19 cellular contexts compared by ENCODE assay signal in genomic region chr3:137471553-137472204, GRCh38.
DNase-seq lines count a peak whose midpoint lies in the region; ATAC-seq and TF ChIP-seq lines count a peak whose summit lies in the region.
"Had no signal": no experiment of that assay in that cellular context is flagged by ENCODE, and none has a peak within 500 bp of the region (broad histone marks: within the 10 kb centered on the region; RNA-seq: fewer than 3 reads in every experiment).

No MANE protein-coding gene starts in this region.

- no peaks in the 10 kb centered on the region for H3K36me3 ChIP-seq in cardiac muscle cell
- H3K36me3 ChIP-seq in left ventricle myocardium inferior, result no peaks in the 10 kb centered on the region
- no peaks in the 10 kb centered on the region for H3K36me3 ChIP-seq in mesendoderm (ENCODE audit: control insufficient read depth, insufficient read depth, low read length)
- H3K36me3 ChIP-seq in BE2C, result no peaks in the 10 kb centered on the region
- H3K36me3 ChIP-seq in HAP-1 (replicated peaks), result no peaks in the 10 kb centered on the region
- H3K36me3 ChIP-seq: BLaER1 had no signal

- no peaks in the 10 kb centered on the region for H3K79me2 ChIP-seq in mesendoderm (ENCODE audit: control insufficient read depth, insufficient read depth, low read length)

- peak in 1 of 2 donors; percentile 45 for DNase-seq in cardiac muscle cell (ENCODE audit: low read depth in 1 of 2, low spot score in 1 of 2)
- DNase-seq in left ventricle myocardium inferior, result no peak
- no peak for DNase-seq in endothelial cell (ENCODE audit: low spot score)
- peak; percentile 25 for DNase-seq in mesendoderm
- no peak for DNase-seq in BE2C
- no peak for DNase-seq in HAP-1 (ENCODE audit: low spot score in 2 of 2)
- DNase-seq: AML-193; CD4-positive, alpha-beta memory T cell; DMS79 treated with DMSO at 0.1 percent for 48 hours; GF-D8; GM23248; HFFc6 had no signal

- intact Hi-C loops in left ventricle myocardium inferior (cut with micrococcal nuclease), result no loop called here

- H3K9me3 ChIP-seq in cardiac muscle cell (ENCODE audit: low read depth), result no peaks in the 10 kb centered on the region
- H3K9me3 ChIP-seq in left ventricle myocardium inferior (replicated peaks), result no peaks in the 10 kb centered on the region
- no peaks in the 10 kb centered on the region for H3K9me3 ChIP-seq in BE2C
- no peaks in the 10 kb centered on the region for H3K9me3 ChIP-seq in HAP-1
- H3K9me3 ChIP-seq: A549, BLaER1 had no signal

- H3K27me3 ChIP-seq in cardiac muscle cell (no peaks in the 10 kb centered on the region), left ventricle myocardium inferior (ENCODE audit: low read depth) (no peaks in the 10 kb centered on the region), mesendoderm (ENCODE audit: insufficient read depth, low read length, poor library complexity) (no peaks in the 10 kb centered on the region), BE2C (no peaks in the 10 kb centered on the region), HAP-1 (ENCODE audit: low read depth) (no peaks in the 10 kb centered on the region; the same call in 1 of the 2 replicates)
- H3K27me3 ChIP-seq: BLaER1 had no signal

- no peak overlapping the region for H3K56ac ChIP-seq in mesendoderm (ENCODE audit: low read length)

- H3K4me3 ChIP-seq in cardiac muscle cell (no peak overlapping the region), left ventricle myocardium inferior (no peak overlapping the region), mesendoderm (ENCODE audit: low read length) (no peak overlapping the region), BE2C (ENCODE audit: low read depth, low read length) (no peak overlapping the region), HAP-1 (no peak overlapping the region)
- H3K4me3 ChIP-seq: A549, BLaER1, GM23248 had no signal

- no peaks in the 10 kb centered on the region for H3K79me1 ChIP-seq in mesendoderm (ENCODE audit: low read length)

- H3K4me3 Mint-ChIP-seq in endothelial cell (ENCODE audit: unreplicated experiment), result no peak overlapping the region
- H3K4me3 Mint-ChIP-seq in stimulated activated memory B cell treated with anti-CD40 and anti-IgM and Interleukin-4, amounts not matched to agents 10 μg/mL and 1 μg/mL and 100 μg/mL, for 72 hours, result no peak overlapping the region
- H3K4me3 Mint-ChIP-seq: CD14-positive monocyte; CD4-positive, alpha-beta memory T cell; HFFc6; IgD-negative memory B cell had no signal

- H3K27ac ChIP-seq in cardiac muscle cell, result peak overlapping the region; percentile 19
- H3K27ac ChIP-seq in left ventricle myocardium inferior (replicated peaks), result no peak overlapping the region
- H3K27ac ChIP-seq in mesendoderm (ENCODE audit: low read depth, low read length), result no peak overlapping the region
- H3K27ac ChIP-seq: 22Rv1, A549, BLaER1, GM23248 had no signal

- no peak overlapping the region for H2BK5ac ChIP-seq in mesendoderm (ENCODE audit: low read length)

- no peak overlapping the region for H4K8ac ChIP-seq in mesendoderm (ENCODE audit: low read depth, low read length)

- no peak overlapping the region for H2BK15ac ChIP-seq in mesendoderm (replicated peaks; ENCODE audit: low read depth)

- H3K27me3 Mint-ChIP-seq in endothelial cell (ENCODE audit: unreplicated experiment), result peaks cover 2% of the 10 kb centered on the region
- no peaks in the 10 kb centered on the region for H3K27me3 Mint-ChIP-seq in stimulated activated memory B cell treated with anti-CD40 and anti-IgM and Interleukin-4, amounts not matched to agents 10 μg/mL and 1 μg/mL and 100 μg/mL, for 72 hours
- H3K27me3 Mint-ChIP-seq: CD4-positive, alpha-beta memory T cell; IgD-negative memory B cell had no signal

- H3K36me3 Mint-ChIP-seq in endothelial cell (ENCODE audit: low read depth, unreplicated experiment), result no peaks in the 10 kb centered on the region
- no peaks in the 10 kb centered on the region for H3K36me3 Mint-ChIP-seq in stimulated activated memory B cell treated with anti-CD40 and anti-IgM and Interleukin-4, amounts not matched to agents 10 μg/mL and 1 μg/mL and 100 μg/mL, for 72 hours
- H3K36me3 Mint-ChIP-seq: CD14-positive monocyte; CD4-positive, alpha-beta memory T cell; IgD-negative memory B cell had no signal

- H3K4me1 ChIP-seq in cardiac muscle cell (ENCODE audit: low read depth), result peaks cover 28% of the 10 kb centered on the region
- H3K4me1 ChIP-seq in left ventricle myocardium inferior, result no peaks in the 10 kb centered on the region
- H3K4me1 ChIP-seq in mesendoderm (ENCODE audit: control insufficient read depth, low read depth, low read length), result no peaks in the 10 kb centered on the region
- H3K4me1 ChIP-seq in BE2C, result no peaks in the 10 kb centered on the region
- no peaks in the 10 kb centered on the region for H3K4me1 ChIP-seq in HAP-1
- H3K4me1 ChIP-seq: A549, BLaER1 had no signal

- ATAC-seq in stimulated activated memory B cell treated with anti-CD40 and anti-IgM and Interleukin-4, amounts not matched to agents 10 μg/mL and 1 μg/mL and 100 μg/mL, for 72 hours, result no peak
- ATAC-seq: A549, HCT116 had no signal

- no peaks in the 10 kb centered on the region for H3K9me3 Mint-ChIP-seq in endothelial cell (ENCODE audit: unreplicated experiment)
- peaks cover 2% of the 10 kb centered on the region for H3K9me3 Mint-ChIP-seq in stimulated activated memory B cell treated with anti-CD40 and anti-IgM and Interleukin-4, amounts not matched to agents 10 μg/mL and 1 μg/mL and 100 μg/mL, for 72 hours

- WGBS in mesendoderm (ENCODE audit: extremely low coverage, insufficient coverage, low lambda C conversion rate), result no CpG with 5 or more reads among the region's 5 CpGs

- no peak overlapping the region for H3K9ac ChIP-seq in mesendoderm (ENCODE audit: low read length)
- H3K9ac ChIP-seq: BLaER1, GM23248 had no signal

- no peak overlapping the region for H2AK5ac ChIP-seq in mesendoderm (ENCODE audit: low read length)

- no peak overlapping the region for H3K4me2 ChIP-seq in mesendoderm (ENCODE audit: low read length)
- H3K4me2 ChIP-seq: A549, BLaER1 had no signal

- no peak for TF ChIP-seq CTCF in cardiac muscle cell (IDR thresholded peaks at IDR 0.05; ENCODE audit: low read depth, low read length)
- TF ChIP-seq CTCF in left ventricle myocardium inferior (IDR thresholded peaks at IDR 0.05; ENCODE audit: borderline replicate concordance), result no peak
- TF ChIP-seq CTCF in endothelial cell (IDR thresholded peaks at IDR 0.05; ENCODE audit: unreplicated experiment), result no peak
- no peak for TF ChIP-seq CTCF in BE2C (IDR thresholded peaks at IDR 0.05; ENCODE audit: low read depth, low read length)

- no peak overlapping the region for H3K18ac ChIP-seq in mesendoderm (ENCODE audit: low read length)

- H3K4ac ChIP-seq in mesendoderm (ENCODE audit: low read depth, low read length), result no peak overlapping the region

- H3K27ac Mint-ChIP-seq in endothelial cell (ENCODE audit: unreplicated experiment), result peak overlapping the region; percentile 62
- H3K27ac Mint-ChIP-seq in stimulated activated memory B cell treated with anti-CD40 and anti-IgM and Interleukin-4, amounts not matched to agents 10 μg/mL and 1 μg/mL and 100 μg/mL, for 72 hours, result no peak overlapping the region
- H3K27ac Mint-ChIP-seq: CD14-positive monocyte; CD4-positive, alpha-beta memory T cell; HFFc6; IgD-negative memory B cell had no signal

- H4K5ac ChIP-seq in mesendoderm (ENCODE audit: low read length), result no peak overlapping the region

- H3K23ac ChIP-seq in mesendoderm (ENCODE audit: low read length), result no peak overlapping the region

- in situ Hi-C loops in HAP-1 (cut with MboI; ENCODE audit: low sequenced_read_pairs), result no loop called here

- no peak overlapping the region for H2BK120ac ChIP-seq in mesendoderm (ENCODE audit: low read depth, low read length)

- H3K4me1 Mint-ChIP-seq in endothelial cell (ENCODE audit: unreplicated experiment), result peaks cover 4% of the 10 kb centered on the region
- no peaks in the 10 kb centered on the region for H3K4me1 Mint-ChIP-seq in stimulated activated memory B cell treated with anti-CD40 and anti-IgM and Interleukin-4, amounts not matched to agents 10 μg/mL and 1 μg/mL and 100 μg/mL, for 72 hours
- H3K4me1 Mint-ChIP-seq: CD14-positive monocyte; CD4-positive, alpha-beta memory T cell; IgD-negative memory B cell had no signal
